ENCODE assay signal across 1 cellular context in genomic region chr1:43974443-43975248, GRCh38.
TF ChIP-seq lines count a peak whose summit lies in the region.

Gene ATP6V0B (plus strand): TSS chr1:43974960. CDS start chr1:43975041, 81 bp downstream.

TF ChIP-seq in SK-N-SH, 30 proteins besides CTCF, POLR2A, EP300 and RAD21 (continued from another document):
- TF ChIP-seq ZBTB33 (IDR thresholded peaks at IDR 0.05; ENCODE audit: borderline replicate concordance, low read depth) (no peak), JUND (IDR thresholded peaks at IDR 0.05) (no peak; the same call in 1 of the 2 replicates), RXRA (IDR thresholded peaks at IDR 0.05; ENCODE audit: borderline replicate concordance, low read depth) (no peak), NRF1 (IDR thresholded peaks at IDR 0.05; ENCODE audit: low read depth, low read length) (peak; percentile 64), YY1 (IDR thresholded peaks at IDR 0.05; ENCODE audit: low read depth) (peak; percentile 70), GABPA (IDR thresholded peaks at IDR 0.05; ENCODE audit: low read depth) (peak; percentile 30; the same call in 1 of the 2 replicates), MXI1 (IDR thresholded peaks at IDR 0.05; ENCODE audit: low read depth, low read length) (peak; percentile 64)
